1 cellular context compared by ENCODE assay signal in the genomic region with DNA sequence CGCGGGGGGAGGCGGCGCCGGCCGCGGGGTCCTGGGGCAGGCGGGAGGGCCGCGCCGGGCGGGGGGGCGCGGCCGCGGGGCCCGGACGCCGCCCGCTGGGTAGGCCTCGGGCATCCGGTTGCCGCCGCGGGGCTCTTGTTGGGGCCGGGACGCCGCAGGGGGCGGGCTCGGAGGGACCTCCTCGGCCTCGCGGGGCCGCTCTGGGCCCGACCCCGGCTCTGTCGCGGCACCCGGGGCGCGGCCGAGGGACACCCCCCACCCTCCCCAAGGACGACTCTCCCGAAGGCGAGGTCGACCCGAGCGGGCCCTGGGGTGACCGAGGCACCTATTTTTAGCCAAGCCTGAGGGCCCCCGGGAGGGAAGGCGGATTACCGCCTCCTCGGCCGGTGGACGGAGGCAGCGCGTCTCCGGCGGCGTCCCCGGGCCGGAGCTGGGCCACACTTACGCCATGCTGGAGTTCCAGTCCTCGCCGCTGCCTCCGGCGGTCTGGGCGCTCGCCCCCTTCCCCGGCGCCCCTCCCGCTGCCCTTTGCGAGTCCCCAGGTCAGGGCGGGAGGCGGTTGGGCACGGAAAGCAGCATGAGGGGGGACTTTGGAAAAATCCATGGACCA.
TF ChIP-seq lines count a peak whose summit lies in the region.

No MANE protein-coding gene starts in this region.

TF ChIP-seq in K562, 482 proteins besides CTCF, POLR2A, EP300 and RAD21 (continued from another document):
- TF ChIP-seq, protein P1, sequence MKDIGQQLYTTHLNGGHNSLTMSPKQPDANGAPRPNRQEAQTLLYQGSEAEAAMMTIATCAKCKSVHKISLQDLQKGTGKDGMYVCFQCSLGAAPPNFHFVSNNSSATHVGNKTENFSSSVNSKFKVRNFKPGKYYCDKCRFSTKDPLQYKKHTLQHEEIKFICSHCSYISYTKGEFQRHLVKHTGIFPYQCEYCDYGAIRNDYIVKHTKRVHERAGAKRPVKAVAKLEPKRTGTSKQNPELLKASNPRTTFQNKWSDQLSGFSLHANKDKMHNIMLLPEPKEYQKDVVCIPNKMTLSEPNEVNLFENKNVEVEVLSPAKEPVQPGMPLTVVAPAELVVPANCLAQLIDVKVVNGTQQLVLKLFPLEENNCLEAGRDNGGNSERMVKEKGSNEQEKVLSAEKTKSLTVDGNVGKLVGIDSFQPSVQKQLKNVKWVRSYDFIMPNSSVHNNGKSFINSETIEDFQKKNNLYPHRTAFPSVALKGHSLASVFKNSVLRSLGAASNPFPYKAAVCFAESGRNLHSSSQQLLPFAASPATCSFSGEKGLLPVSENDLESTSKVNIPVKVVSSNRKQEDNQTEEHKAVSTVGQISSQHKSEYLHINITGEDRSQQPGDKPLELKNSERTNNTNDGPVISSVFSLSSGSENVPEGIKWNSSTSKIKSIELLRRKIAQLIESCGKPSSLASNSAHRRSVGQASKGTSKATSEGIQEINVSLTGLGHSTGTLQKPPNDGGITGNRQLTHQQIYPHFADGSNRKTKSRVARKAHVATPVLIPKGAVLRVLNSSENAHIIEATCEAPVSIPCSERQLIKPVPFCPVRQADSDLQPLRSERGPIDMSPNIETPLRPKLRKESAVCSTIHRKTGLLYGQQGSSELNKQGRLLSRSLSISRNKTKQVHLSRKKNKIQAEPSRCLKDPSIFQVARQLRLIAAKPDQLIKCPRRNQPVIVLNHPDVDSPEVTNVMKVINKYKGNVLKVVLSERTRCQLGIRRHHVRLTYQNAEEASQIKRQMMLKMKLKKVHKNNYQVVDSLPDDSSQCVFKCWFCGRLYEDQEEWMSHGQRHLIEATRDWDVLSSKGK (CRISPR knock-in tag; IDR thresholded peaks at IDR 0.05) = no peak
- TF ChIP-seq ZNF224 (CRISPR knock-in tag; IDR thresholded peaks at IDR 0.05) (no peak), MAZ (CRISPR knock-in tag; conservative IDR thresholded peaks at IDR 0.05 in 1 of 2, IDR thresholded peaks at IDR 0.05 in 1 of 2) (peak in 1 of 2 experiments; percentile 30; a peak in 1 of 4 replicates), MEF2A (IDR thresholded peaks at IDR 0.05; ENCODE audit: control insufficient read depth, low read depth, low read length) (0 out of 2 replicates have a peak, but pooled peaks have one; percentile 23), ZNF695 (CRISPR knock-in tag; IDR thresholded peaks at IDR 0.05) (no peak), RBFOX2 (IDR thresholded peaks at IDR 0.05; ENCODE audit: low read depth, low read length) (peak; percentile 54), MIER1 (IDR thresholded peaks at IDR 0.05; ENCODE audit: low read depth) (no peak), GABPA (tag; conservative IDR thresholded peaks at IDR 0.05; ENCODE audit: low read depth) (peak; percentile 58), ESRRA (IDR thresholded peaks at IDR 0.05; ENCODE audit: borderline replicate concordance, low read depth) (0 out of 2 replicates have a peak, but pooled peaks have one; percentile 14), SRSF3 (IDR thresholded peaks at IDR 0.05; ENCODE audit: insufficient read depth, low read length) (no peak), ZFX (CRISPR knock-in tag; IDR thresholded peaks at IDR 0.05) (peak; percentile 69), NCOR1 (IDR thresholded peaks at IDR 0.05) (no peak), SMARCA5 (IDR thresholded peaks at IDR 0.05) (no peak), CREB1 (IDR thresholded peaks at IDR 0.05) (no peak), CREB1 (CRISPR knock-in tag; IDR thresholded peaks at IDR 0.05) (no peak), RBM22 (IDR thresholded peaks at IDR 0.05; ENCODE audit: low read depth, low read length, poor library complexity, severe bottlenecking) (peak; percentile 19)
- TF ChIP-seq, protein P2, sequence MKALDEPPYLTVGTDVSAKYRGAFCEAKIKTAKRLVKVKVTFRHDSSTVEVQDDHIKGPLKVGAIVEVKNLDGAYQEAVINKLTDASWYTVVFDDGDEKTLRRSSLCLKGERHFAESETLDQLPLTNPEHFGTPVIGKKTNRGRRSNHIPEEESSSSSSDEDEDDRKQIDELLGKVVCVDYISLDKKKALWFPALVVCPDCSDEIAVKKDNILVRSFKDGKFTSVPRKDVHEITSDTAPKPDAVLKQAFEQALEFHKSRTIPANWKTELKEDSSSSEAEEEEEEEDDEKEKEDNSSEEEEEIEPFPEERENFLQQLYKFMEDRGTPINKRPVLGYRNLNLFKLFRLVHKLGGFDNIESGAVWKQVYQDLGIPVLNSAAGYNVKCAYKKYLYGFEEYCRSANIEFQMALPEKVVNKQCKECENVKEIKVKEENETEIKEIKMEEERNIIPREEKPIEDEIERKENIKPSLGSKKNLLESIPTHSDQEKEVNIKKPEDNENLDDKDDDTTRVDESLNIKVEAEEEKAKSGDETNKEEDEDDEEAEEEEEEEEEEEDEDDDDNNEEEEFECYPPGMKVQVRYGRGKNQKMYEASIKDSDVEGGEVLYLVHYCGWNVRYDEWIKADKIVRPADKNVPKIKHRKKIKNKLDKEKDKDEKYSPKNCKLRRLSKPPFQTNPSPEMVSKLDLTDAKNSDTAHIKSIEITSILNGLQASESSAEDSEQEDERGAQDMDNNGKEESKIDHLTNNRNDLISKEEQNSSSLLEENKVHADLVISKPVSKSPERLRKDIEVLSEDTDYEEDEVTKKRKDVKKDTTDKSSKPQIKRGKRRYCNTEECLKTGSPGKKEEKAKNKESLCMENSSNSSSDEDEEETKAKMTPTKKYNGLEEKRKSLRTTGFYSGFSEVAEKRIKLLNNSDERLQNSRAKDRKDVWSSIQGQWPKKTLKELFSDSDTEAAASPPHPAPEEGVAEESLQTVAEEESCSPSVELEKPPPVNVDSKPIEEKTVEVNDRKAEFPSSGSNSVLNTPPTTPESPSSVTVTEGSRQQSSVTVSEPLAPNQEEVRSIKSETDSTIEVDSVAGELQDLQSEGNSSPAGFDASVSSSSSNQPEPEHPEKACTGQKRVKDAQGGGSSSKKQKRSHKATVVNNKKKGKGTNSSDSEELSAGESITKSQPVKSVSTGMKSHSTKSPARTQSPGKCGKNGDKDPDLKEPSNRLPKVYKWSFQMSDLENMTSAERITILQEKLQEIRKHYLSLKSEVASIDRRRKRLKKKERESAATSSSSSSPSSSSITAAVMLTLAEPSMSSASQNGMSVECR (CRISPR knock-in tag; IDR thresholded peaks at IDR 0.05) = no peak
- TF ChIP-seq, protein P3, sequence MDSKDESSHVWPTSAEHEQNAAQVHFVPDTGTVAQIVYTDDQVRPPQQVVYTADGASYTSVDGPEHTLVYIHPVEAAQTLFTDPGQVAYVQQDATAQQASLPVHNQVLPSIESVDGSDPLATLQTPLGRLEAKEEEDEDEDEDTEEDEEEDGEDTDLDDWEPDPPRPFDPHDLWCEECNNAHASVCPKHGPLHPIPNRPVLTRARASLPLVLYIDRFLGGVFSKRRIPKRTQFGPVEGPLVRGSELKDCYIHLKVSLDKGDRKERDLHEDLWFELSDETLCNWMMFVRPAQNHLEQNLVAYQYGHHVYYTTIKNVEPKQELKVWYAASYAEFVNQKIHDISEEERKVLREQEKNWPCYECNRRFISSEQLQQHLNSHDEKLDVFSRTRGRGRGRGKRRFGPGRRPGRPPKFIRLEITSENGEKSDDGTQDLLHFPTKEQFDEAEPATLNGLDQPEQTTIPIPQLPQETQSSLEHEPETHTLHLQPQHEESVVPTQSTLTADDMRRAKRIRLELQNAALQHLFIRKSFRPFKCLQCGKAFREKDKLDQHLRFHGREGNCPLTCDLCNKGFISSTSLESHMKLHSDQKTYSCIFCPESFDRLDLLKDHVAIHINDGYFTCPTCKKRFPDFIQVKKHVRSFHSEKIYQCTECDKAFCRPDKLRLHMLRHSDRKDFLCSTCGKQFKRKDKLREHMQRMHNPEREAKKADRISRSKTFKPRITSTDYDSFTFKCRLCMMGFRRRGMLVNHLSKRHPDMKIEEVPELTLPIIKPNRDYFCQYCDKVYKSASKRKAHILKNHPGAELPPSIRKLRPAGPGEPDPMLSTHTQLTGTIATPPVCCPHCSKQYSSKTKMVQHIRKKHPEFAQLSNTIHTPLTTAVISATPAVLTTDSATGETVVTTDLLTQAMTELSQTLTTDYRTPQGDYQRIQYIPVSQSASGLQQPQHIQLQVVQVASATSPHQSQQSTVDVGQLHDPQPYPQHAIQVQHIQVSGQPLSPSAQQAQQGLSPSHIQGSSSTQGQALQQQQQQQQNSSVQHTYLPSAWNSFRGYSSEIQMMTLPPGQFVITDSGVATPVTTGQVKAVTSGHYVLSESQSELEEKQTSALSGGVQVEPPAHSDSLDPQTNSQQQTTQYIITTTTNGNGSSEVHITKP (IDR thresholded peaks at IDR 0.05; ENCODE audit: partially characterized antibody) = no peak
- TF ChIP-seq, protein P4, sequence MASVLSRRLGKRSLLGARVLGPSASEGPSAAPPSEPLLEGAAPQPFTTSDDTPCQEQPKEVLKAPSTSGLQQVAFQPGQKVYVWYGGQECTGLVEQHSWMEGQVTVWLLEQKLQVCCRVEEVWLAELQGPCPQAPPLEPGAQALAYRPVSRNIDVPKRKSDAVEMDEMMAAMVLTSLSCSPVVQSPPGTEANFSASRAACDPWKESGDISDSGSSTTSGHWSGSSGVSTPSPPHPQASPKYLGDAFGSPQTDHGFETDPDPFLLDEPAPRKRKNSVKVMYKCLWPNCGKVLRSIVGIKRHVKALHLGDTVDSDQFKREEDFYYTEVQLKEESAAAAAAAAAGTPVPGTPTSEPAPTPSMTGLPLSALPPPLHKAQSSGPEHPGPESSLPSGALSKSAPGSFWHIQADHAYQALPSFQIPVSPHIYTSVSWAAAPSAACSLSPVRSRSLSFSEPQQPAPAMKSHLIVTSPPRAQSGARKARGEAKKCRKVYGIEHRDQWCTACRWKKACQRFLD (CRISPR knock-in tag; IDR thresholded peaks at IDR 0.05) = no peak
- TF ChIP-seq, protein P5, sequence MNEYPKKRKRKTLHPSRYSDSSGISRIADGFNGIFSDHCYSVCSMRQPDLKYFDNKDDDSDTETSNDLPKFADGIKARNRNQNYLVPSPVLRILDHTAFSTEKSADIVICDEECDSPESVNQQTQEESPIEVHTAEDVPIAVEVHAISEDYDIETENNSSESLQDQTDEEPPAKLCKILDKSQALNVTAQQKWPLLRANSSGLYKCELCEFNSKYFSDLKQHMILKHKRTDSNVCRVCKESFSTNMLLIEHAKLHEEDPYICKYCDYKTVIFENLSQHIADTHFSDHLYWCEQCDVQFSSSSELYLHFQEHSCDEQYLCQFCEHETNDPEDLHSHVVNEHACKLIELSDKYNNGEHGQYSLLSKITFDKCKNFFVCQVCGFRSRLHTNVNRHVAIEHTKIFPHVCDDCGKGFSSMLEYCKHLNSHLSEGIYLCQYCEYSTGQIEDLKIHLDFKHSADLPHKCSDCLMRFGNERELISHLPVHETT (CRISPR knock-in tag; conservative IDR thresholded peaks at IDR 0.05 in 1 of 2, IDR thresholded peaks at IDR 0.05 in 1 of 2) = peak in 1 of 2 experiments; percentile 25; a peak in 1 of 4 replicates
